Comparison of ENCODE assay signal across 16 cellular contexts in genomic region chr12:29754235-29755189, GRCh38. TPM values are rescaled to one million over a fixed set of nuclear protein-coding genes. Genes with fewer than 3 reads are reported as not detected.
"Had no signal": no experiment of that assay in that cellular context is flagged by ENCODE, and none has a peak within 500 bp of the region (broad histone marks: within the 10 kb centered on the region; RNA-seq: fewer than 3 reads in every experiment).

No MANE protein-coding gene starts in this region.

- H3K27ac ChIP-seq: body of pancreas, dorsolateral prefrontal cortex, stomach, thoracic aorta had no signal

- ATAC-seq: activated naive CD4-positive, alpha-beta T cell treated with anti-CD3 and anti-CD28 coated beads, Interleukin-2, amount 50 U/mL, for 72 hours; activated T-cell treated with anti-CD3 and anti-CD28 coated beads, Interleukin-2, amount 50 U/mL, for 4 hours; body of pancreas; esophagus mucosa; left lobe of liver had no signal

- DNase-seq: activated CD4-positive, alpha-beta memory T cell treated with anti-CD3 and anti-CD28 coated beads for 36 hours; activated CD4-positive, alpha-beta T cell treated with anti-CD3 and anti-CD28 coated beads for 1 hour; activated effector memory CD4-positive, alpha-beta T cell treated with anti-CD3 and anti-CD28 coated beads, Interleukin-2, amount 50 U/mL, for 16 hours; activated T-cell treated with anti-CD3 and anti-CD28 coated beads, Interleukin-2, amount 50 U/mL, for 4 hours; amniotic stem cell; body of pancreas; dorsolateral prefrontal cortex; foreskin fibroblast; stimulated activated CD4-positive, alpha-beta T cell treated with anti-CD3 and anti-CD28 coated beads, Interleukin-15, amount 100 ng/mL, for 24 hours; stimulated activated CD4-positive, alpha-beta T cell treated with anti-CD3 and anti-CD28 coated beads, Interleukin-4, amount 100 ng/mL, for 24 hours; stomach had no signal

- H3K4me1 ChIP-seq: body of pancreas, stomach had no signal

- H3K36me3 Mint-ChIP-seq: activated CD4-positive, alpha-beta memory T cell treated with anti-CD3 and anti-CD28 coated beads for 36 hours; activated naive CD4-positive, alpha-beta T cell treated with anti-CD3 and anti-CD28 coated beads, Interleukin-2, amount 50 U/mL, for 72 hours had no signal

- H3K27me3 Mint-ChIP-seq: activated CD4-positive, alpha-beta memory T cell treated with anti-CD3 and anti-CD28 coated beads for 36 hours had no signal

- H3K27me3 ChIP-seq: body of pancreas, dorsolateral prefrontal cortex had no signal

- H3K9me3 Mint-ChIP-seq: activated T-cell treated with anti-CD3 and anti-CD28 coated beads, Interleukin-2, amount 50 U/mL, for 4 hours had no signal

- H3K9me3 ChIP-seq: body of pancreas, stomach, thoracic aorta had no signal

- H3K4me3 ChIP-seq: body of pancreas, dorsolateral prefrontal cortex, stomach, thoracic aorta had no signal

- H3K4me3 Mint-ChIP-seq: activated CD4-positive, alpha-beta memory T cell treated with anti-CD3 and anti-CD28 coated beads for 36 hours; activated T-cell treated with anti-CD3 and anti-CD28 coated beads, Interleukin-2, amount 50 U/mL, for 4 hours; T-helper 2 cell treated with Interferon-gamma antibody and Interleukin-4, amounts not matched to agents 5 μg/mL and 100 μg/mL, for 36 hours had no signal

- H3K27ac Mint-ChIP-seq: activated CD4-positive, alpha-beta memory T cell treated with anti-CD3 and anti-CD28 coated beads for 36 hours; activated naive CD4-positive, alpha-beta T cell treated with anti-CD3 and anti-CD28 coated beads, Interleukin-2, amount 50 U/mL, for 72 hours; T-helper 2 cell treated with Interferon-gamma antibody and Interleukin-4, amounts not matched to agents 5 μg/mL and 100 μg/mL, for 36 hours had no signal

RNA-seq across cellular contexts. Expression of gene TMTC1, which starts 29.2 kb away (rescaled TPM):
- total RNA-seq: activated naive CD4-positive, alpha-beta T cell treated with anti-CD3 and anti-CD28 coated beads, Interleukin-2, amount 50 U/mL, for 72 hours had no signal
